Comparison of ENCODE assay signal across 9 cellular contexts in genomic region chr2:9738718-9739496, GRCh38.
DNase-seq lines count a peak whose midpoint lies in the region; ATAC-seq, FAIRE-seq and TF ChIP-seq lines count a peak whose summit lies in the region.
"Had no signal": no experiment of that assay in that cellular context is flagged by ENCODE, and none has a peak within 500 bp of the region (broad histone marks: within the 10 kb centered on the region; RNA-seq: fewer than 3 reads in every experiment).

No MANE protein-coding gene starts in this region.

- H3K36me3 Mint-ChIP-seq in astrocyte (ENCODE audit: low read depth, unreplicated experiment) (no peaks in the 10 kb centered on the region), naive B cell (peaks cover 5 to 7% of the 10 kb centered on the region in 2 donors)

- H3K79me2 ChIP-seq in astrocyte (ENCODE audit: insufficient read depth, low read length): no peaks in the 10 kb centered on the region

- no peaks in the 10 kb centered on the region for H4K20me1 ChIP-seq in BLaER1
- H4K20me1 ChIP-seq in astrocyte (ENCODE audit: insufficient read depth, low read length): no peaks in the 10 kb centered on the region

- H3K4me2 ChIP-seq in BLaER1 (peak overlapping the region; percentile 79), astrocyte (ENCODE audit: low read length) (peak overlapping the region; percentile 70)

- CTCF ChIA-PET in HEK293T (lab: Yijun Ruan, JAX): interaction anchor here (0.6 kb wide), 1 partner anchor 222 kb away, joined by 4 read pairs; no protein-coding TSS in a partner anchor

- POLR2A ChIA-PET in HEK293T (lab: Yijun Ruan, JAX): no interaction called here

- no peak for TF ChIP-seq CTCF in astrocyte (IDR thresholded peaks at IDR 0.05; ENCODE audit: insufficient read depth, low read depth, low read length)

- H3K4me3 ChIP-seq in BLaER1: peak overlapping the region; percentile 42
- no peak overlapping the region for H3K4me3 ChIP-seq in astrocyte (ENCODE audit: insufficient read depth, low read depth, low read length)

- peaks cover 17% of the 10 kb centered on the region for H3K4me1 ChIP-seq in BLaER1
- H3K4me1 ChIP-seq in astrocyte (ENCODE audit: insufficient read depth, low read length): peaks cover 10% of the 10 kb centered on the region

- H2AFZ ChIP-seq in astrocyte (ENCODE audit: low read depth, low read length): peak overlapping the region; percentile 68

- H3K4me1 Mint-ChIP-seq in astrocyte (ENCODE audit: low read depth, unreplicated experiment): peaks cover 6% of the 10 kb centered on the region
- H3K4me1 Mint-ChIP-seq in naive B cell: peaks cover 0 to 8% (median 2%) of the 10 kb centered on the region in 3 donors

- H3K27me3 ChIP-seq in BLaER1 (no peaks in the 10 kb centered on the region), astrocyte (ENCODE audit: insufficient read depth, low read length) (no peaks in the 10 kb centered on the region)

- H3K27ac Mint-ChIP-seq in astrocyte (ENCODE audit: unreplicated experiment) (no peak overlapping the region), naive B cell (peak overlapping the region in 3 of 6 donors; percentile 86 to 95 (median 95))

- H3K4me3 Mint-ChIP-seq in astrocyte (ENCODE audit: unreplicated experiment): no peak overlapping the region
- H3K4me3 Mint-ChIP-seq in naive B cell: peak overlapping the region; percentile 64 to 93 (median 90)

- peak overlapping the region; percentile 71 for H3K27ac ChIP-seq in BLaER1
- H3K27ac ChIP-seq in astrocyte (ENCODE audit: low read depth, low read length): no peak overlapping the region

- H3K9me3 Mint-ChIP-seq in astrocyte (ENCODE audit: unreplicated experiment): peaks cover 13% of the 10 kb centered on the region
- peaks cover 8 to 23% (median 12%) of the 10 kb centered on the region in 7 donors for H3K9me3 Mint-ChIP-seq in naive B cell

- H3K27me3 Mint-ChIP-seq in astrocyte (ENCODE audit: low read depth, unreplicated experiment): no peaks in the 10 kb centered on the region
- peaks cover 4 to 8% (median 8%) of the 10 kb centered on the region in 3 donors for H3K27me3 Mint-ChIP-seq in naive B cell

- FAIRE-seq in astrocyte (lab: Jason Lieb, UNC): no peak
- FAIRE-seq: GM18507 had no signal

- peak overlapping the region; percentile 66 for H3K9ac ChIP-seq in BLaER1
- H3K9ac ChIP-seq in astrocyte (ENCODE audit: low read length): peak overlapping the region; percentile 16

- ATAC-seq in HG02588 (IDR thresholded peaks at IDR 0.05; ENCODE audit: unreplicated experiment) (peak; percentile 53), naive B cell (ENCODE audit: low read depth in 2 of 2) (peak in 1 of 2 donors; percentile 18), GM18873 (IDR thresholded peaks at IDR 0.05; ENCODE audit: low FRiP score, unreplicated experiment) (no peak)

- H3K9me3 ChIP-seq in BLaER1: peaks cover 10% of the 10 kb centered on the region
- peaks cover 3% of the 10 kb centered on the region for H3K9me3 ChIP-seq in astrocyte (ENCODE audit: insufficient read depth, low read depth, low read length)

- DNase-seq in astrocyte (ENCODE audit: low read depth) (no peak), naive B cell (no peak), NCI-H2107 (lab: John Stamatoyannopoulos, UW) (no peak), HEK293T (ENCODE audit: extremely low spot score) (no peak)
- no peak for DNase-seq in stimulated activated CD4-positive, alpha-beta T cell treated with anti-CD3 and anti-CD28 coated beads, Interleukin-12 subunit alpha, Interleukin-12 subunit beta, amount 100 ng/mL, for 4 hours

- H3K36me3 ChIP-seq in BLaER1 (no peaks in the 10 kb centered on the region), astrocyte (ENCODE audit: insufficient read depth, low read length) (no peaks in the 10 kb centered on the region)

TF ChIP-seq in HEK293T, 16 proteins besides CTCF, POLR2A, EP300 and RAD21:
- TF ChIP-seq PKNOX1 (IDR thresholded peaks at IDR 0.05) (no peak), L3MBTL2 (conservative IDR thresholded peaks at IDR 0.05) (no peak), ELF4 (IDR thresholded peaks at IDR 0.05) (no peak)
